ENCODE assay signal across 2 cellular contexts in the genomic region with DNA sequence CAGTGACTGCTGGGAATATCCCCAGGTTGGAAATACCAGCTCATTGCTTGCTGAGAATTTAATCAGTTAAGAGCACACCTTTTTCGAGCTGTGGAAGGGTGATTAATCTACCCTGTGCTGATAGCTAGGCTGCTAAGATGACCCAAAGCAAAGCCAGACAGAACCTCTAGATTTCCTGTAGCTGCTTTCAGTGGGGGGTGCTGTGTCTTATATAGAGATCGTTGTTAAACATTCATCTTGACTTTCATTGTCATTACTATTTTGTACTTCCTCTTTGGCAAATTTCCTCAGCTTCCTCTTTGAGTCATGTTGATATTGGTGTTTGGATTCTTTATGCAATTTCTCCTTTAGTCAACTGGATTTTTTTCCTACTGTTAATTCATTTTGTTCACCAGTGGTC.
TF ChIP-seq lines count a peak whose summit lies in the region.

No MANE protein-coding gene starts in this region.

TF ChIP-seq in SK-N-SH treated with all-trans-retinoic acid at 6 μM for 48 hours, 23 proteins besides CTCF, POLR2A, EP300 and RAD21 (continued from another document):
- TF ChIP-seq CREB5 (CRISPR knock-in tag; IDR thresholded peaks at IDR 0.05; ENCODE audit: low read depth) (no peak), RARB (CRISPR knock-in tag; IDR thresholded peaks at IDR 0.05) (no peak), ZFP30 (CRISPR knock-in tag; IDR thresholded peaks at IDR 0.05) (no peak), ZC3H10 (CRISPR knock-in tag; IDR thresholded peaks at IDR 0.05) (no peak), PPARA (CRISPR knock-in tag; IDR thresholded peaks at IDR 0.05; ENCODE audit: borderline replicate concordance) (no peak), PATZ1 (CRISPR knock-in tag; IDR thresholded peaks at IDR 0.05; ENCODE audit: borderline replicate concordance) (no peak), SNAI2 (CRISPR knock-in tag; IDR thresholded peaks at IDR 0.05) (no peak), ZFP3 (CRISPR knock-in tag; IDR thresholded peaks at IDR 0.05) (no peak), OSR1 (CRISPR knock-in tag; IDR thresholded peaks at IDR 0.05) (no peak), ESRRG (CRISPR knock-in tag; IDR thresholded peaks at IDR 0.05) (no peak), ZNF70 (CRISPR knock-in tag; IDR thresholded peaks at IDR 0.05) (no peak)
- TF ChIP-seq, protein P1, sequence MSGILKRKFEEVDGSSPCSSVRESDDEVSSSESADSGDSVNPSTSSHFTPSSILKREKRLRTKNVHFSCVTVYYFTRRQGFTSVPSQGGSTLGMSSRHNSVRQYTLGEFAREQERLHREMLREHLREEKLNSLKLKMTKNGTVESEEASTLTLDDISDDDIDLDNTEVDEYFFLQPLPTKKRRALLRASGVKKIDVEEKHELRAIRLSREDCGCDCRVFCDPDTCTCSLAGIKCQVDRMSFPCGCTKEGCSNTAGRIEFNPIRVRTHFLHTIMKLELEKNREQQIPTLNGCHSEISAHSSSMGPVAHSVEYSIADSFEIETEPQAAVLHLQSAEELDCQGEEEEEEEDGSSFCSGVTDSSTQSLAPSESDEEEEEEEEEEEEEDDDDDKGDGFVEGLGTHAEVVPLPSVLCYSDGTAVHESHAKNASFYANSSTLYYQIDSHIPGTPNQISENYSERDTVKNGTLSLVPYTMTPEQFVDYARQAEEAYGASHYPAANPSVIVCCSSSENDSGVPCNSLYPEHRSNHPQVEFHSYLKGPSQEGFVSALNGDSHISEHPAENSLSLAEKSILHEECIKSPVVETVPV (CRISPR knock-in tag; IDR thresholded peaks at IDR 0.05): no peak

TF ChIP-seq in SK-N-SH, 30 proteins besides CTCF, POLR2A, EP300 and RAD21 (continued from another document):
- TF ChIP-seq, protein P2, sequence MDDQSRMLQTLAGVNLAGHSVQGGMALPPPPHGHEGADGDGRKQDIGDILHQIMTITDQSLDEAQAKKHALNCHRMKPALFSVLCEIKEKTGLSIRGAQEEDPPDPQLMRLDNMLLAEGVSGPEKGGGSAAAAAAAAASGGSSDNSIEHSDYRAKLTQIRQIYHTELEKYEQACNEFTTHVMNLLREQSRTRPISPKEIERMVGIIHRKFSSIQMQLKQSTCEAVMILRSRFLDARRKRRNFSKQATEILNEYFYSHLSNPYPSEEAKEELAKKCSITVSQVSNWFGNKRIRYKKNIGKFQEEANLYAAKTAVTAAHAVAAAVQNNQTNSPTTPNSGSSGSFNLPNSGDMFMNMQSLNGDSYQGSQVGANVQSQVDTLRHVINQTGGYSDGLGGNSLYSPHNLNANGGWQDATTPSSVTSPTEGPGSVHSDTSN (IDR thresholded peaks at IDR 0.05): no peak
- TF ChIP-seq RFX5 (IDR thresholded peaks at IDR 0.05; ENCODE audit: low read length): no peak
- no peak for TF ChIP-seq TEAD4 (IDR thresholded peaks at IDR 0.05; ENCODE audit: borderline replicate concordance, insufficient read depth)
